Comparison of ENCODE assay signal across 11 cellular contexts in the genomic region with DNA sequence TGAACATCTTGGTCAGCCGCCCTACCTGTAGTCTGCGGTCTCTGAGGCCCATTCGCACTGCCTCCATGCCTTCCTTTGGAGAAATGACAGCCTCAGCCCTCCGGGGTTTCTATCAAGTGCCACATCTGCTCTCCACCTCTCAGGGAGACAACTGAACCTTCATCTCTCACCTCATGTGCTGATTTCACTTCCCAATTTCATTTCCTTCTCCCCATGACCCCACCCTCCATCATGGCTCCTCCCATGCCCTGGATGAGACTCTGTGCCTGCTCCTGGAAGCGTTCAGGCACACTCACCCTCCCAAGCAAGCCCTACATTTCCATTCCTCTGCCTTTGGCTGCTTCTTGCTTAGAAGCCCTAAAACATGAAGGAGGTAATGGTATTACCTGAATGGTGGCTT. TPM values are rescaled to one million over a fixed set of nuclear protein-coding genes. Genes with fewer than 3 reads are reported as not detected.
DNase-seq lines count a peak whose midpoint lies in the region; ATAC-seq and TF ChIP-seq lines count a peak whose summit lies in the region.
"Had no signal": no experiment of that assay in that cellular context is flagged by ENCODE, and none has a peak within 500 bp of the region (broad histone marks: within the 10 kb centered on the region; RNA-seq: fewer than 3 reads in every experiment).

No MANE protein-coding gene starts in this region.

- peak overlapping the region; percentile 9; the same call in 1 of the 2 replicates for H3K9ac ChIP-seq in BLaER1

- H3K27me3 Mint-ChIP-seq in activated B cell treated with CpG ODN at 0.5 μM for 24 hours: no peaks in the 10 kb centered on the region
- peaks cover 0 to 11% of the 10 kb centered on the region in 2 donors for H3K27me3 Mint-ChIP-seq in natural killer cell treated with Interleukin-12 subunit alpha and Interleukin-12 subunit beta and Interleukin-15 and Interleukin-18, amount 100 ng/mL, for 72 hours
- H3K27me3 Mint-ChIP-seq: stimulated activated naive CD8-positive, alpha-beta T cell treated with anti-CD3 and anti-CD28 coated beads, Interleukin-15, Interleukin-2, amounts not matched to agents 100 ng/mL and 50 ng/mL, for 24 hours had no signal

- peak overlapping the region; percentile 24 for H3K4me3 Mint-ChIP-seq in activated B cell treated with CpG ODN at 0.5 μM for 24 hours
- no peak overlapping the region for H3K4me3 Mint-ChIP-seq in natural killer cell treated with Interleukin-12 subunit alpha and Interleukin-12 subunit beta and Interleukin-15 and Interleukin-18, amount 100 ng/mL, for 72 hours
- H3K4me3 Mint-ChIP-seq: stimulated activated naive CD8-positive, alpha-beta T cell treated with anti-CD3 and anti-CD28 coated beads, Interleukin-15, Interleukin-2, amounts not matched to agents 100 ng/mL and 50 ng/mL, for 24 hours had no signal

- H3K27me3 ChIP-seq in BLaER1: no peaks in the 10 kb centered on the region
- H3K27me3 ChIP-seq: hepatocyte had no signal

- POLR2A ChIA-PET in activated B cell treated with CpG ODN at 0.5 μM for 24 hours (lab: Charles Lee): interaction anchor here (0.8 to 1.4 kb wide), 3 partner anchors 34 to 196 kb away, joined by 4 to 5 read pairs (median 4); a partner anchor contains a TSS

- peak overlapping the region; percentile 4; the same call in 1 of the 2 replicates for H3K27ac ChIP-seq in BLaER1
- H3K27ac ChIP-seq: hepatocyte, PC-9 had no signal

- H3K4me1 ChIP-seq in BLaER1: peaks cover 11% of the 10 kb centered on the region

- H3K36me3 Mint-ChIP-seq in activated B cell treated with CpG ODN at 0.5 μM for 24 hours (ENCODE audit: low read depth): no peaks in the 10 kb centered on the region
- H3K36me3 Mint-ChIP-seq in natural killer cell treated with Interleukin-12 subunit alpha and Interleukin-12 subunit beta and Interleukin-15 and Interleukin-18, amount 100 ng/mL, for 72 hours: no peaks in the 10 kb centered on the region

- TF ChIP-seq CTCF in activated B cell treated with CpG ODN at 0.5 μM for 24 hours (IDR thresholded peaks at IDR 0.05): no peak

- DNase-seq in activated B cell treated with CpG ODN at 0.5 μM for 24 hours (peak; percentile 42), posterior vena cava (ENCODE audit: low spot score) (no peak), dedifferentiated amniotic fluid mesenchymal stem cell (ENCODE audit: extremely low spot score) (no peak)
- no peak for DNase-seq in natural killer cell treated with Interleukin-12 subunit alpha and Interleukin-12 subunit beta and Interleukin-15 and Interleukin-18, amount 100 ng/mL, for 72 hours (ENCODE audit: low spot score)
- DNase-seq: PC-9 had no signal

- ATAC-seq in GM19324 (IDR thresholded peaks at IDR 0.05; ENCODE audit: low FRiP score, unreplicated experiment) (peak; percentile 46), HG03108 (IDR thresholded peaks at IDR 0.05; ENCODE audit: unreplicated experiment) (peak; percentile 41), activated B cell treated with CpG ODN at 0.5 μM for 24 hours (ENCODE audit: low read depth) (peak; percentile 80), GM19328 (IDR thresholded peaks at IDR 0.05; ENCODE audit: unreplicated experiment) (no peak)
- no peak for ATAC-seq in natural killer cell treated with Interleukin-12 subunit alpha and Interleukin-12 subunit beta and Interleukin-15 and Interleukin-18, amount 100 ng/mL, for 72 hours

- H3K4me2 ChIP-seq in BLaER1: peak overlapping the region; percentile 55
- H3K4me2 ChIP-seq: hepatocyte, PC-9 had no signal

- no peaks in the 10 kb centered on the region for H4K20me1 ChIP-seq in BLaER1

- H3K27ac Mint-ChIP-seq in activated B cell treated with CpG ODN at 0.5 μM for 24 hours: peak overlapping the region; percentile 43
- H3K27ac Mint-ChIP-seq in natural killer cell treated with Interleukin-12 subunit alpha and Interleukin-12 subunit beta and Interleukin-15 and Interleukin-18, amount 100 ng/mL, for 72 hours: peak overlapping the region in 1 of 2 donors; percentile 54
- H3K27ac Mint-ChIP-seq: stimulated activated naive CD8-positive, alpha-beta T cell treated with anti-CD3 and anti-CD28 coated beads, Interleukin-15, Interleukin-2, amounts not matched to agents 100 ng/mL and 50 ng/mL, for 24 hours had no signal

- H3K9me3 ChIP-seq in BLaER1: no peaks in the 10 kb centered on the region

- no peaks in the 10 kb centered on the region for H3K9me3 Mint-ChIP-seq in activated B cell treated with CpG ODN at 0.5 μM for 24 hours
- no peaks in the 10 kb centered on the region for H3K9me3 Mint-ChIP-seq in natural killer cell treated with Interleukin-12 subunit alpha and Interleukin-12 subunit beta and Interleukin-15 and Interleukin-18, amount 100 ng/mL, for 72 hours
- H3K9me3 Mint-ChIP-seq: stimulated activated naive CD8-positive, alpha-beta T cell treated with anti-CD3 and anti-CD28 coated beads, Interleukin-15, Interleukin-2, amounts not matched to agents 100 ng/mL and 50 ng/mL, for 24 hours had no signal

- no peaks in the 10 kb centered on the region for H3K36me3 ChIP-seq in BLaER1

- CTCF ChIA-PET in activated B cell treated with CpG ODN at 0.5 μM for 24 hours (lab: Charles Lee): interaction anchor here (0.8 to 5.1 kb wide), 12 partner anchors 9 to 179 kb away, joined by 3 to 66 read pairs (median 5); a partner anchor contains a TSS

- no peak overlapping the region for H3K4me3 ChIP-seq in BLaER1
- H3K4me3 ChIP-seq: hepatocyte, PC-9 had no signal

- peaks cover 25% of the 10 kb centered on the region for H3K4me1 Mint-ChIP-seq in activated B cell treated with CpG ODN at 0.5 μM for 24 hours
- peaks cover 0 to 7% of the 10 kb centered on the region in 2 donors for H3K4me1 Mint-ChIP-seq in natural killer cell treated with Interleukin-12 subunit alpha and Interleukin-12 subunit beta and Interleukin-15 and Interleukin-18, amount 100 ng/mL, for 72 hours (ENCODE audit: low read depth in 2 of 2)

- intact Hi-C loops in activated B cell treated with CpG ODN at 0.5 μM for 24 hours (cut with micrococcal nuclease) (loop anchor here (2.0 kb wide), 2 partner anchors 34 to 170 kb away; no protein-coding TSS in a partner anchor), posterior vena cava (cut with DNase I) (loop anchor here in 1 of 2 donors (5.0 kb wide), 1 partner anchor 183 kb away; no protein-coding TSS in a partner anchor)

RNA-seq across cellular contexts. Expression of a gene that starts 7.8 kb away (rescaled TPM):
- total RNA-seq in activated B cell treated with CpG ODN at 0.5 μM for 24 hours: 24.9 and 26.0 TPM in 2 replicates
- 10 to 100 TPM in 1 of 2 donors, 1 to 10 TPM in 1; 7.7 to 14.9 TPM for total RNA-seq in posterior vena cava
- total RNA-seq in natural killer cell treated with Interleukin-12 subunit alpha and Interleukin-12 subunit beta and Interleukin-15 and Interleukin-18, amount 100 ng/mL, for 72 hours: 10 to 100 TPM; 51.4 to 80.1 TPM

RNA-seq across cellular contexts. Expression of a gene that starts 9.2 kb away (rescaled TPM):
- total RNA-seq in activated B cell treated with CpG ODN at 0.5 μM for 24 hours: not detected in 2 replicates
- total RNA-seq in posterior vena cava: not detected
- total RNA-seq in natural killer cell treated with Interleukin-12 subunit alpha and Interleukin-12 subunit beta and Interleukin-15 and Interleukin-18, amount 100 ng/mL, for 72 hours: not detected
- total RNA-seq: PC-9 had no signal

RNA-seq across cellular contexts. Expression of a gene that starts 52.8 kb away (rescaled TPM):
- total RNA-seq in activated B cell treated with CpG ODN at 0.5 μM for 24 hours (47.7 and 52.3 TPM in 2 replicates), posterior vena cava (10 to 100 TPM; 23.6 to 24.6 TPM)
- total RNA-seq in natural killer cell treated with Interleukin-12 subunit alpha and Interleukin-12 subunit beta and Interleukin-15 and Interleukin-18, amount 100 ng/mL, for 72 hours: 10 to 100 TPM; 40.5 to 47.3 TPM

Comparison
In these comparisons a context has a peak if more than half of its experiments do, and no peak if none do; other contexts are left out.
1. ATAC-seq: peak in GM19324 (single experiment), HG03108 (single experiment) and activated B cell treated with CpG ODN at 0.5 μM for 24 hours (single experiment); none in GM19328 (single experiment) and natural killer cell treated with Interleukin-12 subunit alpha and Interleukin-12 subunit beta and Interleukin-15 and Interleukin-18, amount 100 ng/mL, for 72 hours (0 of 2).